ENCODE assay signal across 8 cellular contexts in genomic region chr6:168851460-168852103, GRCh38.
DNase-seq lines count a peak whose midpoint lies in the region; TF ChIP-seq lines count a peak whose summit lies in the region.

No MANE protein-coding gene starts in this region.

- H3K27me3 Mint-ChIP-seq in endodermal cell (ENCODE audit: insufficient read depth) = no peaks in the 10 kb centered on the region

- peak; percentile 40 for DNase-seq in NCI-H2107 treated with DMSO at 0.1 percent for 48 hours (lab: John Stamatoyannopoulos, UW; ENCODE audit: unreplicated experiment)
- no peak for DNase-seq in NCI-H2107 (lab: John Stamatoyannopoulos, UW)
- DNase-seq in fibroblast of villous mesenchyme (ENCODE audit: low read depth) = peak; percentile 28
- no peak for DNase-seq in skeletal muscle cell (ENCODE audit: low read depth)
- DNase-seq in COLO668 (lab: John Stamatoyannopoulos, UW; ENCODE audit: unreplicated experiment) = no peak
- no peak for DNase-seq in NCI-H187 (lab: John Stamatoyannopoulos, UW)
- DNase-seq in endodermal cell = no peak

- H3K9me3 Mint-ChIP-seq in endodermal cell = peaks cover 4% of the 10 kb centered on the region

- no peaks in the 10 kb centered on the region for H4K20me1 ChIP-seq in OCI-LY3 (ENCODE audit: insufficient read depth, low read length)

- H3K27me3 ChIP-seq in OCI-LY3 (ENCODE audit: low read depth, low read length) (no peaks in the 10 kb centered on the region), endodermal cell (ENCODE audit: control insufficient read depth, insufficient read depth, low read length, poor library complexity, severe bottlenecking) (no peaks in the 10 kb centered on the region)

- no peak overlapping the region for H3K4me3 Mint-ChIP-seq in endodermal cell

- H3K9me3 ChIP-seq in OCI-LY3 (ENCODE audit: insufficient read depth, low read length) (no peaks in the 10 kb centered on the region), endodermal cell (ENCODE audit: control insufficient read depth, low read length) (no peaks in the 10 kb centered on the region)

- no peak overlapping the region for H2AFZ ChIP-seq in OCI-LY3 (ENCODE audit: low read depth, low read length)

- H3K4me1 Mint-ChIP-seq in endodermal cell = peaks cover 5% of the 10 kb centered on the region

- H3K4me2 ChIP-seq in OCI-LY3 (ENCODE audit: low read length) = peak overlapping the region; percentile 48

- H3K4me3 ChIP-seq in OCI-LY3 (ENCODE audit: low read length) (peak overlapping the region; percentile 52), fibroblast of villous mesenchyme (ENCODE audit: low read depth, low read length) (peak overlapping the region; percentile 38), skeletal muscle cell (ENCODE audit: low read depth, low read length) (peak overlapping the region; percentile 43), endodermal cell (ENCODE audit: low read length) (no peak overlapping the region)

- no peak overlapping the region for H3K27ac Mint-ChIP-seq in endodermal cell

- no peaks in the 10 kb centered on the region for H3K36me3 ChIP-seq in OCI-LY3 (replicated peaks; ENCODE audit: low read depth, low read length)
- H3K36me3 ChIP-seq in endodermal cell (ENCODE audit: control insufficient read depth, insufficient read depth, low read length) = no peaks in the 10 kb centered on the region

- no peak for TF ChIP-seq CTCF in OCI-LY3 (IDR thresholded peaks at IDR 0.05; ENCODE audit: low read depth, low read length)
- TF ChIP-seq CTCF in fibroblast of villous mesenchyme (IDR thresholded peaks at IDR 0.05; ENCODE audit: insufficient read depth, low read depth, low read length) = no peak
- no peak for TF ChIP-seq CTCF in endodermal cell (conservative IDR thresholded peaks at IDR 0.05)

- H3K9ac ChIP-seq in OCI-LY3 (ENCODE audit: low read length) (no peak overlapping the region), endodermal cell (ENCODE audit: extremely low read depth, low read length, poor library complexity, severe bottlenecking) (no peak overlapping the region)

- H3K36me3 Mint-ChIP-seq in endodermal cell (ENCODE audit: low read depth) = no peaks in the 10 kb centered on the region

- H3K79me2 ChIP-seq in OCI-LY3 (ENCODE audit: low read length) = no peaks in the 10 kb centered on the region

- H3K4me1 ChIP-seq in OCI-LY3 (ENCODE audit: low read length) (no peaks in the 10 kb centered on the region), endodermal cell (ENCODE audit: control insufficient read depth, insufficient read depth, low read length) (no peaks in the 10 kb centered on the region)

- WGBS in endodermal cell (ENCODE audit: insufficient coverage in 1 of 2, insufficient read length in 1 of 2), 2 experiments = 94 to 95% methylated on average over 6 to 9 of the region's 9 CpGs

- no peak overlapping the region for H3K27ac ChIP-seq in OCI-LY3 (ENCODE audit: low read length)
- no peak overlapping the region for H3K27ac ChIP-seq in endodermal cell (ENCODE audit: low read depth, low read length)

Comparison
In these comparisons a context has a peak if more than half of its experiments do, and no peak if none do; other contexts are left out.
1. DNase-seq: peak in NCI-H2107 treated with DMSO at 0.1 percent for 48 hours (single experiment) and fibroblast of villous mesenchyme (single experiment); none in NCI-H2107 (single experiment), skeletal muscle cell (single experiment), COLO668 (single experiment), NCI-H187 (0 of 2) and endodermal cell (single experiment).